In the genomic region with DNA sequence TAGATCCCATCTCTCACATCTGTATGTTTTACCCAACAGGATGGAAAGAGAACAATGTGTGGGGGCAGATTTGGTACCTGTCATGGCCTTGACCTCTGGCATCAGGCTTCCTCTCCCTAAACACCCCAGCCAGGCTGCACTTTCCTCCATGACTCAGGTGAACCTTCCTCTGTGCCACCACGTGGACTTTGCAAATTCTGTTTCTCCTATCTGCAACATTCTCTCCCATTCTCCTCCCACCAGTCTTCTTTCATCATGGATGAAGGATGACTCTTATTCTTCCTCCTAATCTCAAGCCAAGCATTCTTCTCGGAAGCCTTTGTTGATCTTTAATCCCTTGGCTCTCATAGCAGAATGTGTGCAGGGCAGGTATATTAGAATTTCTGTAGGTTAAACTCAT, we compare ENCODE assay signal across 18 cellular contexts.
DNase-seq lines count a peak whose midpoint lies in the region; ATAC-seq and TF ChIP-seq lines count a peak whose summit lies in the region.
"Had no signal": no experiment of that assay in that cellular context is flagged by ENCODE, and none has a peak within 500 bp of the region (broad histone marks: within the 10 kb centered on the region; RNA-seq: fewer than 3 reads in every experiment).

No MANE protein-coding gene starts in this region.

- H3K36me3 ChIP-seq in Caco-2 (ENCODE audit: control insufficient read depth, insufficient read depth, low read length) (no peaks in the 10 kb centered on the region; the same call in 1 of the 2 replicates), OCI-LY3 (replicated peaks; ENCODE audit: low read depth, low read length) (peaks cover 13% of the 10 kb centered on the region)
- H3K36me3 ChIP-seq: SJSA1 had no signal

- H3K79me2 ChIP-seq in OCI-LY3 (ENCODE audit: low read length) = no peaks in the 10 kb centered on the region

- H3K9me3 Mint-ChIP-seq in Caco-2 (ENCODE audit: unreplicated experiment) = peaks cover 28% of the 10 kb centered on the region
- peaks cover 0 to 6% of the 10 kb centered on the region in 2 donors for H3K9me3 Mint-ChIP-seq in effector memory CD8-positive, alpha-beta T cell
- peaks cover 4% of the 10 kb centered on the region for H3K9me3 Mint-ChIP-seq in stimulated activated naive CD8-positive, alpha-beta T cell treated with anti-CD3 and anti-CD28 coated beads, Interleukin-15, Interleukin-2, amounts not matched to agents 100 ng/mL and 50 ng/mL, for 24 hours

- DNase-seq in Caco-2 (peak; percentile 44 to 52), NCI-H2171 treated with DMSO at 0.1 percent for 48 hours (lab: John Stamatoyannopoulos, UW) (no peak), H4 (ENCODE audit: low spot score) (no peak)
- no peak for DNase-seq in effector memory CD8-positive, alpha-beta T cell
- DNase-seq in activated CD8-positive, alpha-beta memory T cell treated with anti-CD3 and anti-CD28 coated beads for 24 hours = no peak
- DNase-seq: Calu3, DMS53, H9, NCI-H1417 treated with DMSO at 0.1 percent for 48 hours, NCI-H2029, NCI-H2171, NCI-H510A treated with DMSO at 0.1 percent for 48 hours, NCI-H82, PC-9 had no signal

- H3K36me3 Mint-ChIP-seq in Caco-2 (ENCODE audit: insufficient read depth, unreplicated experiment) = peaks cover 13% of the 10 kb centered on the region
- H3K36me3 Mint-ChIP-seq in effector memory CD8-positive, alpha-beta T cell (ENCODE audit: insufficient read depth) = no peaks in the 10 kb centered on the region
- H3K36me3 Mint-ChIP-seq in stimulated activated naive CD8-positive, alpha-beta T cell treated with anti-CD3 and anti-CD28 coated beads, Interleukin-15, Interleukin-2, amounts not matched to agents 100 ng/mL and 50 ng/mL, for 24 hours (ENCODE audit: low read depth) = peaks cover 4% of the 10 kb centered on the region

- H3K4me1 Mint-ChIP-seq in Caco-2 (ENCODE audit: low read depth, unreplicated experiment) = peaks cover 40% of the 10 kb centered on the region
- peaks cover 27 to 28% of the 10 kb centered on the region in 2 donors for H3K4me1 Mint-ChIP-seq in effector memory CD8-positive, alpha-beta T cell (ENCODE audit: low read depth in 2 of 2)
- H3K4me1 Mint-ChIP-seq in stimulated activated naive CD8-positive, alpha-beta T cell treated with anti-CD3 and anti-CD28 coated beads, Interleukin-15, Interleukin-2, amounts not matched to agents 100 ng/mL and 50 ng/mL, for 24 hours (ENCODE audit: low read depth) = peaks cover 42% of the 10 kb centered on the region

- H3K9ac ChIP-seq in OCI-LY3 (ENCODE audit: low read length) = no peak overlapping the region

- H3K4me1 ChIP-seq in Caco-2 (peaks cover 57% of the 10 kb centered on the region), OCI-LY3 (ENCODE audit: low read length) (peaks cover 21% of the 10 kb centered on the region)
- H3K4me1 ChIP-seq: SJSA1 had no signal

- no TSS peak for BruUV-seq in Caco-2 (replicated peaks; lab: Mats Ljungman, UMichigan)

- H3K27me3 Mint-ChIP-seq in Caco-2 (ENCODE audit: insufficient read depth, unreplicated experiment) = no peaks in the 10 kb centered on the region
- H3K27me3 Mint-ChIP-seq in effector memory CD8-positive, alpha-beta T cell = peaks cover 17 to 45% of the 10 kb centered on the region in 2 donors
- H3K27me3 Mint-ChIP-seq in stimulated activated naive CD8-positive, alpha-beta T cell treated with anti-CD3 and anti-CD28 coated beads, Interleukin-15, Interleukin-2, amounts not matched to agents 100 ng/mL and 50 ng/mL, for 24 hours = peaks cover 45% of the 10 kb centered on the region

- H3K9me3 ChIP-seq in Caco-2 = no peaks in the 10 kb centered on the region
- H3K9me3 ChIP-seq in OCI-LY3 (ENCODE audit: insufficient read depth, low read length) = no peaks in the 10 kb centered on the region
- H3K9me3 ChIP-seq: SJSA1 had no signal

- no peak overlapping the region for H3K27ac ChIP-seq in OCI-LY3 (ENCODE audit: low read length)
- H3K27ac ChIP-seq: HL-60, PC-9, SJSA1 had no signal

- no peak overlapping the region for H2AFZ ChIP-seq in OCI-LY3 (ENCODE audit: low read depth, low read length)
- H2AFZ ChIP-seq: PC-9 had no signal

- POLR2A ChIA-PET in Caco-2 (lab: Charles Lee) = no interaction called here

- intact Hi-C loops in Caco-2 (cut with micrococcal nuclease; ENCODE audit: unreplicated experiment) = no loop called here

- CTCF ChIA-PET in Caco-2 (lab: Charles Lee) = no interaction called here

- peak overlapping the region; percentile 44 for H3K4me2 ChIP-seq in OCI-LY3 (ENCODE audit: low read length)
- H3K4me2 ChIP-seq: PC-9 had no signal

- TF ChIP-seq CTCF in Caco-2 (IDR thresholded peaks at IDR 0.05; ENCODE audit: insufficient read depth in 1 of 2, low read depth in 1 of 2, low read length in 1 of 2, severe bottlenecking in 1 of 2, unreplicated experiment in 1 of 2) (no peak), OCI-LY3 (IDR thresholded peaks at IDR 0.05; ENCODE audit: low read depth, low read length) (no peak)

- H3K27me3 ChIP-seq in Caco-2 (replicated peaks; ENCODE audit: control insufficient read depth, insufficient read depth, low read length) = no peaks in the 10 kb centered on the region
- no peaks in the 10 kb centered on the region for H3K27me3 ChIP-seq in OCI-LY3 (ENCODE audit: low read depth, low read length)
- H3K27me3 ChIP-seq: SJSA1 had no signal

- no peak for ATAC-seq in effector memory CD8-positive, alpha-beta T cell (replicated peaks)

- H3K4me3 Mint-ChIP-seq in Caco-2 (ENCODE audit: unreplicated experiment) = peak overlapping the region; percentile 46
- peak overlapping the region; percentile 7 to 51 for H3K4me3 Mint-ChIP-seq in effector memory CD8-positive, alpha-beta T cell
- H3K4me3 Mint-ChIP-seq in stimulated activated naive CD8-positive, alpha-beta T cell treated with anti-CD3 and anti-CD28 coated beads, Interleukin-15, Interleukin-2, amounts not matched to agents 100 ng/mL and 50 ng/mL, for 24 hours = peak overlapping the region; percentile 30
- H3K4me3 Mint-ChIP-seq: H9 had no signal

- peak overlapping the region; percentile 74 for H3K27ac Mint-ChIP-seq in Caco-2 (ENCODE audit: unreplicated experiment)
- peak overlapping the region in 1 of 2 donors; percentile 15 for H3K27ac Mint-ChIP-seq in effector memory CD8-positive, alpha-beta T cell
- H3K27ac Mint-ChIP-seq in stimulated activated naive CD8-positive, alpha-beta T cell treated with anti-CD3 and anti-CD28 coated beads, Interleukin-15, Interleukin-2, amounts not matched to agents 100 ng/mL and 50 ng/mL, for 24 hours = peak overlapping the region; percentile 74
- H3K27ac Mint-ChIP-seq: H9 had no signal

- no peak overlapping the region for H3K4me3 ChIP-seq in Caco-2 (ENCODE audit: low read depth, low read length)
- H3K4me3 ChIP-seq in OCI-LY3 (ENCODE audit: low read length) = no peak overlapping the region
- H3K4me3 ChIP-seq: PC-9, SJSA1 had no signal

- H4K20me1 ChIP-seq in OCI-LY3 (ENCODE audit: insufficient read depth, low read length) = peaks cover 74% of the 10 kb centered on the region

Comparison
In these comparisons a context has a peak if more than half of its experiments do, and no peak if none do; other contexts are left out.
1. DNase-seq: peak in Caco-2 (2 of 2); none in effector memory CD8-positive, alpha-beta T cell (0 of 3), NCI-H2171 treated with DMSO at 0.1 percent for 48 hours (single experiment), H4 (single experiment) and activated CD8-positive, alpha-beta memory T cell treated with anti-CD3 and anti-CD28 coated beads for 24 hours (single experiment).
2. Peak in every context shown above with its lines, with median percentiles within 50 percentile points of each other: H3K4me3 Mint-ChIP-seq.